16 cellular contexts compared by ENCODE assay signal in the genomic region with DNA sequence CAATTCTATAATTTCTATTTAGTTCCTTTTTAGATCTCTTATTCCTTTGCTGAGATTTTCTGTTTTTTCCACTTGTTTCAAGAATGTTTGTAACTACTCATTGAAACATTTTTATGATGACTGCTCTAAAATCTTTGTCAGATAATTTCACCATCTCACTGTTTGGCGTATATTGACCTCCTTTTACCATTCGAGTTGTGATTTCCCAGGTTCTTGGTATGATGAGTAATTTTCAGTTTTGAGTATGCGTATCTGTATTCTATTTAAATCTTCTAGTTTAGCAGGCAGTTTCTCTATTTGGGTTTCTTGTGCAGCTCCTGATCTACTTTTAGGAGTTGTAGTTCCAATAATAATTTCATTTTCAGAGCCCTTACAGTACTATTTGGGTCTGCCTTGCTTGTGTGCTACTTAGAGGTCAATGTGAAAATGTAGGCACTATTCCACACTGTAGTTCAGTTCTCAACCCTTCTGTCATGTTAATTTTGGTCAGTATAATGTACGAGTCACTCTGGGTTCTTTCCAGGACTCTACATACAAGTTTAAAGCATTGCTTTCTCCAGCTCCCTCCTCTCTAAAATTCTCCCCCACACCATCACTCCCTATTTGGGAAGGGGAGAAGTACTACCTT.
DNase-seq lines count a peak whose midpoint lies in the region; ATAC-seq and TF ChIP-seq lines count a peak whose summit lies in the region.
"Had no signal": no experiment of that assay in that cellular context is flagged by ENCODE, and none has a peak within 500 bp of the region (broad histone marks: within the 10 kb centered on the region; RNA-seq: fewer than 3 reads in every experiment).

No MANE protein-coding gene starts in this region.

- no peak overlapping the region for H4K8ac ChIP-seq in mesendoderm (ENCODE audit: low read depth, low read length)

- no CpG with 5 or more reads among the region's 4 CpGs for WGBS in mesendoderm (ENCODE audit: extremely low coverage, insufficient coverage, low lambda C conversion rate)

- H3K4me1 Mint-ChIP-seq in activated CD4-positive, alpha-beta memory T cell treated with anti-CD3 and anti-CD28 coated beads, Interleukin-2, amount 10 ng/mL, durations not matched to agents 7 days and 5 days, result peaks cover 16% of the 10 kb centered on the region
- peaks cover 12% of the 10 kb centered on the region for H3K4me1 Mint-ChIP-seq in activated CD4-positive, alpha-beta memory T cell treated with anti-CD3 and anti-CD28 coated beads for 36 hours (ENCODE audit: low read depth)

- intact Hi-C loops in activated CD4-positive, alpha-beta memory T cell treated with anti-CD3 and anti-CD28 coated beads for 36 hours (cut with micrococcal nuclease), result no loop called here
- intact Hi-C loops in gastrocnemius medialis (cut with DNase I; ENCODE audit: low total_unique reads), result no loop called here

- peaks cover 10% of the 10 kb centered on the region; the same call in 1 of the 2 replicates for H3K9me3 ChIP-seq in OCI-LY3 (ENCODE audit: insufficient read depth, low read length)
- H3K9me3 ChIP-seq in gastrocnemius medialis, result peaks cover 0 to 12% (median 0%) of the 10 kb centered on the region in 3 donors

- H3K27ac Mint-ChIP-seq in activated CD4-positive, alpha-beta memory T cell treated with anti-CD3 and anti-CD28 coated beads, Interleukin-2, amount 10 ng/mL, durations not matched to agents 7 days and 5 days, result peak overlapping the region; percentile 58
- no peak overlapping the region for H3K27ac Mint-ChIP-seq in activated CD4-positive, alpha-beta memory T cell treated with anti-CD3 and anti-CD28 coated beads for 36 hours
- H3K27ac Mint-ChIP-seq: IgD-negative memory B cell had no signal

- H3K4me3 Mint-ChIP-seq in activated CD4-positive, alpha-beta memory T cell treated with anti-CD3 and anti-CD28 coated beads, Interleukin-2, amount 10 ng/mL, durations not matched to agents 7 days and 5 days, result no peak overlapping the region
- no peak overlapping the region for H3K4me3 Mint-ChIP-seq in activated CD4-positive, alpha-beta memory T cell treated with anti-CD3 and anti-CD28 coated beads for 36 hours
- H3K4me3 Mint-ChIP-seq: CD14-positive monocyte, H9, IgD-negative memory B cell had no signal

- no peak overlapping the region for H3K9ac ChIP-seq in OCI-LY3 (ENCODE audit: low read length)
- H3K9ac ChIP-seq in mesendoderm (ENCODE audit: low read length), result no peak overlapping the region

- H3K27ac ChIP-seq in OCI-LY3 (ENCODE audit: low read length) (0 out of 2 replicates have a peak overlapping the region, but pooled peaks have one; percentile 6), mesendoderm (ENCODE audit: low read depth, low read length) (no peak overlapping the region), gastrocnemius medialis (no peak overlapping the region)

- H3K9me3 Mint-ChIP-seq in activated CD4-positive, alpha-beta memory T cell treated with anti-CD3 and anti-CD28 coated beads, Interleukin-2, amount 10 ng/mL, durations not matched to agents 7 days and 5 days, result peaks cover 33% of the 10 kb centered on the region
- peaks cover 66% of the 10 kb centered on the region for H3K9me3 Mint-ChIP-seq in activated CD4-positive, alpha-beta memory T cell treated with anti-CD3 and anti-CD28 coated beads for 36 hours

- H3K27me3 ChIP-seq in OCI-LY3 (ENCODE audit: low read depth, low read length) (no peaks in the 10 kb centered on the region), mesendoderm (ENCODE audit: insufficient read depth, low read length, poor library complexity) (no peaks in the 10 kb centered on the region), gastrocnemius medialis (no peaks in the 10 kb centered on the region)

- H2BK5ac ChIP-seq in mesendoderm (ENCODE audit: low read length), result no peak overlapping the region

- no peak overlapping the region for H3K23ac ChIP-seq in mesendoderm (ENCODE audit: low read length)

- no peak for TF ChIP-seq POLR2A in gastrocnemius medialis (IDR thresholded peaks at IDR 0.05)

- H3K4ac ChIP-seq in mesendoderm (ENCODE audit: low read depth, low read length), result no peak overlapping the region

- no peak overlapping the region for H2BK15ac ChIP-seq in mesendoderm (replicated peaks; ENCODE audit: low read depth)

- ATAC-seq in gastrocnemius medialis, result no peak

- H3K36me3 Mint-ChIP-seq in activated CD4-positive, alpha-beta memory T cell treated with anti-CD3 and anti-CD28 coated beads, Interleukin-2, amount 10 ng/mL, durations not matched to agents 7 days and 5 days (ENCODE audit: low read depth), result peaks cover 43% of the 10 kb centered on the region
- peaks cover 53% of the 10 kb centered on the region for H3K36me3 Mint-ChIP-seq in activated CD4-positive, alpha-beta memory T cell treated with anti-CD3 and anti-CD28 coated beads for 36 hours

- no peak overlapping the region for H3K18ac ChIP-seq in mesendoderm (ENCODE audit: low read length)

- TF ChIP-seq CTCF in GM20000 (IDR thresholded peaks at IDR 0.05; ENCODE audit: extremely low read depth, missing control alignments), result no peak
- no peak for TF ChIP-seq CTCF in OCI-LY3 (IDR thresholded peaks at IDR 0.05; ENCODE audit: low read depth, low read length)
- no peak for TF ChIP-seq CTCF in fibroblast of mammary gland (conservative IDR thresholded peaks at IDR 0.05; ENCODE audit: control insufficient read depth, insufficient read depth, low read depth, low read length)
- no peak for TF ChIP-seq CTCF in gastrocnemius medialis (IDR thresholded peaks at IDR 0.05 in 4 of 5, conservative IDR thresholded peaks at IDR 0.05 in 1 of 5)

- H2AK5ac ChIP-seq in mesendoderm (ENCODE audit: low read length), result no peak overlapping the region

- DNase-seq in activated CD4-positive, alpha-beta memory T cell treated with anti-CD3 and anti-CD28 coated beads, Interleukin-2, amount 10 ng/mL, durations not matched to agents 7 days and 5 days, result no peak
- DNase-seq in activated CD4-positive, alpha-beta memory T cell treated with anti-CD3 and anti-CD28 coated beads for 36 hours, result no peak
- DNase-seq in GM20000 (ENCODE audit: low spot score), result peak; percentile 3
- peak; percentile 14 for DNase-seq in fibroblast of mammary gland (ENCODE audit: low read depth)
- no peak for DNase-seq in mesendoderm
- DNase-seq in GDM1 (lab: John Stamatoyannopoulos, UW), result no peak
- DNase-seq in gastrocnemius medialis, result no peak
- DNase-seq: COR-L47; H9; NCI-H1436; NCI-H2029 treated with DMSO at 0.1 percent for 48 hours; NCI-H526; NK-92 treated with Interleukin-12 subunit alpha and Interleukin-12 subunit beta, amount 100 ng/mL, for 24 hours had no signal

- H3K4me1 ChIP-seq in OCI-LY3 (ENCODE audit: low read length) (peaks cover 12% of the 10 kb centered on the region), mesendoderm (ENCODE audit: control insufficient read depth, low read depth, low read length) (no peaks in the 10 kb centered on the region), gastrocnemius medialis (no peaks in the 10 kb centered on the region)

- H4K20me1 ChIP-seq in OCI-LY3 (ENCODE audit: insufficient read depth, low read length), result peaks cover 7% of the 10 kb centered on the region; the same call in 1 of the 2 replicates

- POLR2A ChIA-PET in activated CD4-positive, alpha-beta memory T cell treated with anti-CD3 and anti-CD28 coated beads, Interleukin-2, amount 10 ng/mL, durations not matched to agents 7 days and 5 days (lab: Charles Lee), result no interaction called here
- POLR2A ChIA-PET in activated CD4-positive, alpha-beta memory T cell treated with anti-CD3 and anti-CD28 coated beads for 36 hours (lab: Charles Lee), result interaction anchor here (0.6 kb wide), 1 partner anchor 636 kb away, joined by 3 read pairs; no protein-coding TSS in a partner anchor

- H2AFZ ChIP-seq in OCI-LY3 (ENCODE audit: low read depth, low read length), result no peak overlapping the region

- H3K56ac ChIP-seq in mesendoderm (ENCODE audit: low read length), result no peak overlapping the region

- peaks cover 29% of the 10 kb centered on the region for H3K36me3 ChIP-seq in OCI-LY3 (replicated peaks; ENCODE audit: low read depth, low read length)
- no peaks in the 10 kb centered on the region for H3K36me3 ChIP-seq in mesendoderm (ENCODE audit: control insufficient read depth, insufficient read depth, low read length)
- no peaks in the 10 kb centered on the region for H3K36me3 ChIP-seq in gastrocnemius medialis

- H4K5ac ChIP-seq in mesendoderm (ENCODE audit: low read length), result no peak overlapping the region

- H3K4me3 ChIP-seq in OCI-LY3 (ENCODE audit: low read length), result no peak overlapping the region
- no peak overlapping the region for H3K4me3 ChIP-seq in fibroblast of mammary gland (ENCODE audit: control insufficient read depth, low read depth, low read length)
- H3K4me3 ChIP-seq in mesendoderm (ENCODE audit: low read length), result no peak overlapping the region
- H3K4me3 ChIP-seq in gastrocnemius medialis, result no peak overlapping the region

- in situ Hi-C loops in gastrocnemius medialis (cut with MboI; ENCODE audit: low sequenced_read_pairs in 4 of 4), result no loop called here

- H3K4me2 ChIP-seq in OCI-LY3 (ENCODE audit: low read length), result peak overlapping the region; percentile 51
- no peak overlapping the region for H3K4me2 ChIP-seq in mesendoderm (ENCODE audit: low read length)

- CTCF ChIA-PET in activated CD4-positive, alpha-beta memory T cell treated with anti-CD3 and anti-CD28 coated beads, Interleukin-2, amount 10 ng/mL, durations not matched to agents 7 days and 5 days (lab: Charles Lee), result no interaction called here
- CTCF ChIA-PET in activated CD4-positive, alpha-beta memory T cell treated with anti-CD3 and anti-CD28 coated beads for 36 hours (lab: Charles Lee), result no interaction called here

- H3K79me2 ChIP-seq in OCI-LY3 (ENCODE audit: low read length) (peaks cover 13% of the 10 kb centered on the region; the same call in 1 of the 2 replicates), mesendoderm (ENCODE audit: control insufficient read depth, insufficient read depth, low read length) (no peaks in the 10 kb centered on the region)

- no peaks in the 10 kb centered on the region for H3K27me3 Mint-ChIP-seq in activated CD4-positive, alpha-beta memory T cell treated with anti-CD3 and anti-CD28 coated beads, Interleukin-2, amount 10 ng/mL, durations not matched to agents 7 days and 5 days
- no peaks in the 10 kb centered on the region for H3K27me3 Mint-ChIP-seq in activated CD4-positive, alpha-beta memory T cell treated with anti-CD3 and anti-CD28 coated beads for 36 hours
- H3K27me3 Mint-ChIP-seq: IgD-negative memory B cell had no signal

- no peak overlapping the region for H2BK120ac ChIP-seq in mesendoderm (ENCODE audit: low read depth, low read length)

- H3K79me1 ChIP-seq in mesendoderm (ENCODE audit: low read length), result no peaks in the 10 kb centered on the region

Comparison
In these comparisons a context has a peak if more than half of its experiments do, and no peak if none do; other contexts are left out.
1. DNase-seq: peak in GM20000 (single experiment) and fibroblast of mammary gland (single experiment); none in activated CD4-positive, alpha-beta memory T cell treated with anti-CD3 and anti-CD28 coated beads, Interleukin-2, amount 10 ng/mL, durations not matched to agents 7 days and 5 days (single experiment), activated CD4-positive, alpha-beta memory T cell treated with anti-CD3 and anti-CD28 coated beads for 36 hours (single experiment), mesendoderm (single experiment), GDM1 (single experiment) and gastrocnemius medialis (0 of 2).